8 cellular contexts compared by ENCODE assay signal in the genomic region with DNA sequence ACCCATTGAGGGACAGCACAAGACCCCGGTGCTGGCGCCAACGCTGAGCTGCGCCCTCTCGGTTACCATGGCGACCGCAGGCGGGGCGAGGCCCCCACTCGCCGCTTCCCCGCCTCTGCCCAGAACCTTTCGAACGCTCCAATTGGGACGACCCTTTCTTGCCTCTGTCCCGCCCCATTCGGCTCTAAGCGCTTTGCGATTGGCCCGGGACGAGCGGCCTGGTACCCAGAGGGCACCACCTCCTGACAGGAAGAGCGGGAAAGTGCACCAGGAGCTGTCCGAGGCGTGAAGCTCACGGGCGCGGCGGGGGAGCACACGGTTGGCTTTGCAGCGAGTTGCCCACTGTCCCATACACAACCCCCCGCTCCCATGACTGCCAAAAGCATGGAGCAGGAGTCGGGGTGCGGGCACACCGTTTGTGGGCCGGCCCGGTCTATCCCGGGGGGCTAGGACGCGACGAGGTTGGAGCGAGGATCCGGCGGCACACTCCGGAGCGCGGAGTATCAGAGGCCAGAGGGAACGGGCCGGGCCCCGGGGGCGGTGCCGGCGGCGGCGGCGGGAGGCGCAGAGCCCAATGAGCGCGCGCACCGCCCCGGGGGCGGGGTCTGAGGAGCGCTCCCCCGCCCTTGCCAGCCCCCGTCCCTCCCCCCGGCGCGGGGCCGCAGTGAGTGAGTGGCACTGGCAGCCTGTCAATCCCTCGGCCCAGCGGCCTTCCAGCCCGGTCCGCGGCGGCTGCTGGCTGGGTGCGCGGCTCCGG. TPM values are rescaled to one million over a fixed set of nuclear protein-coding genes. Genes with fewer than 3 reads are reported as not detected.
DNase-seq lines count a peak whose midpoint lies in the region; ATAC-seq, FAIRE-seq and TF ChIP-seq lines count a peak whose summit lies in the region.

No MANE protein-coding gene starts in this region.

- H2AFZ ChIP-seq in DND-41 (ENCODE audit: low read depth, low read length) (peak overlapping the region; percentile 79), Karpas-422 (ENCODE audit: low read length) (peak overlapping the region; percentile 97), fibroblast of lung (ENCODE audit: low read length) (peak overlapping the region; percentile 79)

- H3K36me3 Mint-ChIP-seq in naive thymus-derived CD4-positive, alpha-beta T cell = peaks cover 0 to 5% (median 0%) of the 10 kb centered on the region in 5 donors
- peaks cover 24% of the 10 kb centered on the region for H3K36me3 Mint-ChIP-seq in stimulated activated memory B cell treated with anti-CD40 and anti-IgM and Interleukin-4, amounts not matched to agents 10 μg/mL and 1 μg/mL and 100 μg/mL, for 72 hours

- H3K4me3 Mint-ChIP-seq in naive thymus-derived CD4-positive, alpha-beta T cell = peak overlapping the region; percentile 94 to 99 (median 94)
- peak overlapping the region; percentile 95 for H3K4me3 Mint-ChIP-seq in stimulated activated memory B cell treated with anti-CD40 and anti-IgM and Interleukin-4, amounts not matched to agents 10 μg/mL and 1 μg/mL and 100 μg/mL, for 72 hours

- peaks cover 6% of the 10 kb centered on the region for H3K36me3 ChIP-seq in DND-41 (ENCODE audit: insufficient read depth, low read length)
- no peaks in the 10 kb centered on the region for H3K36me3 ChIP-seq in Karpas-422 (ENCODE audit: insufficient read depth, low read length)
- no peaks in the 10 kb centered on the region for H3K36me3 ChIP-seq in fibroblast of lung (ENCODE audit: control insufficient read depth, insufficient read depth, low read length)
- H3K36me3 ChIP-seq in naive thymus-derived CD4-positive, alpha-beta T cell (ENCODE audit: control insufficient read depth in 2 of 3, insufficient read depth in 3 of 3, low read length in 3 of 3) = peaks cover 0 to 8% (median 0%) of the 10 kb centered on the region in 3 experiments

- intact Hi-C loops in naive thymus-derived CD4-positive, alpha-beta T cell (cut with micrococcal nuclease) = loop anchor here (1.0 to 10.0 kb wide), 14 partner anchors 39 to 1169 kb away; a partner anchor contains a TSS

- no peaks in the 10 kb centered on the region for H3K9me2 ChIP-seq in Karpas-422 (replicated peaks; ENCODE audit: insufficient read depth, low read length)

- H3K4me1 ChIP-seq in DND-41 (ENCODE audit: insufficient read depth, low read length) (peaks cover 45% of the 10 kb centered on the region), Karpas-422 (ENCODE audit: low read length) (peaks cover 25% of the 10 kb centered on the region), fibroblast of lung (ENCODE audit: control insufficient read depth, extremely low read depth, insufficient read depth, low read length) (peaks cover 6% of the 10 kb centered on the region)
- H3K4me1 ChIP-seq in naive thymus-derived CD4-positive, alpha-beta T cell (ENCODE audit: control insufficient read depth in 2 of 2, insufficient read depth in 2 of 2, low read length in 2 of 2) = peaks cover 0 to 4% of the 10 kb centered on the region in 2 donors

- FAIRE-seq in RCC 7860 (lab: Jason Lieb, UNC) = peak; percentile 83

- peak overlapping the region; percentile 84 to 93 (median 90) for H3K27ac Mint-ChIP-seq in naive thymus-derived CD4-positive, alpha-beta T cell
- H3K27ac Mint-ChIP-seq in stimulated activated memory B cell treated with anti-CD40 and anti-IgM and Interleukin-4, amounts not matched to agents 10 μg/mL and 1 μg/mL and 100 μg/mL, for 72 hours = peak overlapping the region; percentile 85

- H4K20me1 ChIP-seq in DND-41 (ENCODE audit: insufficient read depth, low read length) = peaks cover 7% of the 10 kb centered on the region; the same call in 1 of the 2 replicates
- peaks cover 12% of the 10 kb centered on the region; the same call in 1 of the 2 replicates for H4K20me1 ChIP-seq in Karpas-422 (ENCODE audit: insufficient read depth, low read depth, low read length)
- H4K20me1 ChIP-seq in fibroblast of lung (ENCODE audit: control insufficient read depth, extremely low read depth, insufficient read depth, low read length) = no peaks in the 10 kb centered on the region

- no peak for TF ChIP-seq CTCF in DND-41 (IDR thresholded peaks at IDR 0.05; ENCODE audit: borderline replicate concordance, extremely low read depth, low read length, poor library complexity, severe bottlenecking)
- TF ChIP-seq CTCF in fibroblast of lung (conservative IDR thresholded peaks at IDR 0.05 in 1 of 2, IDR thresholded peaks at IDR 0.05 in 1 of 2; ENCODE audit: low read depth in 1 of 2, low read length in 2 of 2) = no peak

- peak overlapping the region; percentile 85 for H3K9ac ChIP-seq in DND-41 (ENCODE audit: low read depth, low read length)
- peak overlapping the region; percentile 81 for H3K9ac ChIP-seq in Karpas-422 (ENCODE audit: low read length)
- H3K9ac ChIP-seq in fibroblast of lung (ENCODE audit: insufficient read depth, low read length) = peak overlapping the region; percentile 54

- H3K4me3 ChIP-seq in DND-41 (ENCODE audit: low read depth in 1 of 2, low read length in 2 of 2) (peak overlapping the region in 1 of 2 experiments; percentile 99; a peak in 2 of 4 replicates), Karpas-422 (ENCODE audit: low read length) (peak overlapping the region; percentile 73), fibroblast of lung (replicated peaks in 1 of 4; ENCODE audit: control extremely low read depth in 1 of 4, insufficient read depth in 1 of 4, low read depth in 3 of 4, low read length in 4 of 4) (peak overlapping the region; percentile 59 to 71 (median 63))
- H3K4me3 ChIP-seq in naive thymus-derived CD4-positive, alpha-beta T cell (ENCODE audit: low read length) = peak overlapping the region; percentile 87

- H3K9me3 ChIP-seq in DND-41 (ENCODE audit: insufficient read depth, low read length, severe bottlenecking) (no peaks in the 10 kb centered on the region), Karpas-422 (ENCODE audit: low read length) (no peaks in the 10 kb centered on the region), fibroblast of lung (ENCODE audit: control insufficient read depth, insufficient read depth, low read depth, low read length) (no peaks in the 10 kb centered on the region)
- no peaks in the 10 kb centered on the region for H3K9me3 ChIP-seq in naive thymus-derived CD4-positive, alpha-beta T cell (ENCODE audit: control insufficient read depth in 2 of 3, low read length in 3 of 3)

- peaks cover 0 to 3% (median 0%) of the 10 kb centered on the region in 11 donors for H3K9me3 Mint-ChIP-seq in naive thymus-derived CD4-positive, alpha-beta T cell
- H3K9me3 Mint-ChIP-seq in stimulated activated memory B cell treated with anti-CD40 and anti-IgM and Interleukin-4, amounts not matched to agents 10 μg/mL and 1 μg/mL and 100 μg/mL, for 72 hours = no peaks in the 10 kb centered on the region

- peaks cover 9 to 41% (median 33%) of the 10 kb centered on the region in 7 donors for H3K4me1 Mint-ChIP-seq in naive thymus-derived CD4-positive, alpha-beta T cell
- H3K4me1 Mint-ChIP-seq in stimulated activated memory B cell treated with anti-CD40 and anti-IgM and Interleukin-4, amounts not matched to agents 10 μg/mL and 1 μg/mL and 100 μg/mL, for 72 hours = peaks cover 52% of the 10 kb centered on the region

- peak; percentile 97 for DNase-seq in DND-41
- peak; percentile 98 for DNase-seq in Karpas-422
- peak; percentile 98 for DNase-seq in RCC 7860 (ENCODE audit: low spot score)
- DNase-seq in activated T-helper 1 cell treated with anti-CD3 and anti-CD28 coated beads, Interleukin-2, amount 50 U/mL, for 16 hours (ENCODE audit: low read depth in 1 of 2, low spot score in 1 of 2) = peak; percentile 77 to 89
- peak; percentile 90 to 93 for DNase-seq in fibroblast of lung (ENCODE audit: low read depth in 2 of 2)
- DNase-seq in naive thymus-derived CD4-positive, alpha-beta T cell = peak; percentile 86 to 96 (median 89)

- CTCF ChIA-PET in naive thymus-derived CD4-positive, alpha-beta T cell (lab: Charles Lee) = interaction anchor here (0.6 kb wide), 1 partner anchor 98 kb away, joined by 3 read pairs; no protein-coding TSS in a partner anchor

- peak; percentile 90 for ATAC-seq in DND-41 (ENCODE audit: insufficient read depth, low read depth)
- ATAC-seq in GM21825 (IDR thresholded peaks at IDR 0.05; ENCODE audit: unreplicated experiment) = peak; percentile 61
- peak; percentile 93 for ATAC-seq in naive thymus-derived CD4-positive, alpha-beta T cell
- peak; percentile 91 for ATAC-seq in stimulated activated memory B cell treated with anti-CD40 and anti-IgM and Interleukin-4, amounts not matched to agents 10 μg/mL and 1 μg/mL and 100 μg/mL, for 72 hours

- POLR2A ChIA-PET in naive thymus-derived CD4-positive, alpha-beta T cell (lab: Charles Lee) = interaction anchor here (1.2 to 1.3 kb wide), 3 partner anchors 39 to 977 kb away, joined by 3 to 6 read pairs (median 5); a partner anchor contains a TSS

- H3K27ac ChIP-seq in DND-41 (ENCODE audit: low read length) (peak overlapping the region; percentile 92), Karpas-422 (ENCODE audit: low read length) (no peak overlapping the region), fibroblast of lung (ENCODE audit: insufficient read depth, low read length) (peak overlapping the region; percentile 85)
- peak overlapping the region; percentile 65 for H3K27ac ChIP-seq in naive thymus-derived CD4-positive, alpha-beta T cell (ENCODE audit: low read depth, low read length)

- H3K27me3 ChIP-seq in DND-41 (ENCODE audit: insufficient read depth, low read length, poor library complexity) (no peaks in the 10 kb centered on the region), Karpas-422 (ENCODE audit: low read length) (no peaks in the 10 kb centered on the region), fibroblast of lung (ENCODE audit: control insufficient read depth, insufficient read depth, low read length) (no peaks in the 10 kb centered on the region)
- no peaks in the 10 kb centered on the region for H3K27me3 ChIP-seq in naive thymus-derived CD4-positive, alpha-beta T cell (ENCODE audit: control insufficient read depth in 2 of 2, insufficient read depth in 2 of 2, low read length in 2 of 2)

- H3K4me2 ChIP-seq in DND-41 (ENCODE audit: insufficient read depth, low read length) = peak overlapping the region; percentile 86
- H3K4me2 ChIP-seq in Karpas-422 (ENCODE audit: low read depth, low read length, poor library complexity, severe bottlenecking) = peak overlapping the region; percentile 91
- peak overlapping the region; percentile 93 for H3K4me2 ChIP-seq in fibroblast of lung (ENCODE audit: extremely low read depth, insufficient read depth, low read length)

- H3K79me2 ChIP-seq in DND-41 (ENCODE audit: insufficient read depth, low read length) = peaks cover 26% of the 10 kb centered on the region
- no peaks in the 10 kb centered on the region for H3K79me2 ChIP-seq in Karpas-422 (ENCODE audit: low read length)
- peaks cover 37% of the 10 kb centered on the region for H3K79me2 ChIP-seq in fibroblast of lung (ENCODE audit: control insufficient read depth, insufficient read depth, low read length)

- H3K27me3 Mint-ChIP-seq in naive thymus-derived CD4-positive, alpha-beta T cell = peaks cover 0 to 41% (median 0%) of the 10 kb centered on the region in 5 donors
- no peaks in the 10 kb centered on the region for H3K27me3 Mint-ChIP-seq in stimulated activated memory B cell treated with anti-CD40 and anti-IgM and Interleukin-4, amounts not matched to agents 10 μg/mL and 1 μg/mL and 100 μg/mL, for 72 hours

RNA-seq across cellular contexts. Expression of a gene that starts 1.0 kb away (rescaled TPM):
- 8.8 TPM in 2 replicates for total RNA-seq in Karpas-422 (2014; rRNA removed; shearing (Covaris generic); ENCODE audit: low replicate concordance)
- 22.1 and 35.8 TPM in 2 replicates for total RNA-seq in fibroblast of lung
- polyA plus RNA-seq in fibroblast of lung = 49.0 and 51.8 TPM in 2 replicates
- polyA plus RNA-seq in fibroblast of lung (2012) = 26.0 and 28.4 TPM in 2 replicates
- polyA minus RNA-seq in fibroblast of lung (ENCODE audit: low replicate concordance) = 11.9 and 19.7 TPM in 2 replicates
- 10 to 100 TPM; 15.6 to 38.1 (median 22.0) TPM for total RNA-seq in naive thymus-derived CD4-positive, alpha-beta T cell
- polyA plus RNA-seq in naive thymus-derived CD4-positive, alpha-beta T cell = 1 to 10 TPM; 3.6 to 6.1 TPM

RNA-seq across cellular contexts. Expression of a gene that starts 39.2 kb away (rescaled TPM):
- 62.8 and 85.1 TPM in 2 replicates for total RNA-seq in Karpas-422 (2014; rRNA removed; shearing (Covaris generic); ENCODE audit: low replicate concordance)
- total RNA-seq in fibroblast of lung = 57.5 and 63.7 TPM in 2 replicates
- polyA plus RNA-seq in fibroblast of lung = 124 and 127 TPM in 2 replicates
- polyA plus RNA-seq in fibroblast of lung (2012) = 66.7 and 86.3 TPM in 2 replicates
- polyA minus RNA-seq in fibroblast of lung (ENCODE audit: low replicate concordance) = 340 and 364 TPM in 2 replicates
- 10 to 100 TPM; 41.3 to 63.8 (median 55.8) TPM for total RNA-seq in naive thymus-derived CD4-positive, alpha-beta T cell
- polyA plus RNA-seq in naive thymus-derived CD4-positive, alpha-beta T cell = 10 to 100 TPM; 52.5 to 73.6 TPM
